ENCODE assay signal across 8 cellular contexts in genomic region chr20:20664795-20665194, GRCh38. TPM values are rescaled to one million over a fixed set of nuclear protein-coding genes. Genes with fewer than 3 reads are reported as not detected.
DNase-seq lines count a peak whose midpoint lies in the region; ATAC-seq and TF ChIP-seq lines count a peak whose summit lies in the region.

No MANE protein-coding gene starts in this region.

- no peaks in the 10 kb centered on the region for H3K27me3 ChIP-seq in neutrophil

- no peaks in the 10 kb centered on the region for H3K9me3 ChIP-seq in neutrophil

- H3K27ac ChIP-seq in neutrophil, result no peak overlapping the region

- TF ChIP-seq CTCF in neutrophil (IDR thresholded peaks at IDR 0.05), result peak; percentile 11

- DNase-seq in COR-L47 (lab: John Stamatoyannopoulos, UW) (peak; percentile 11), LHCN-M2 (ENCODE audit: low read depth) (peak; percentile 30), RPMI8226 (peak; percentile 39), fibroblast of gingiva (ENCODE audit: low read depth) (peak; percentile 11)
- DNase-seq in activated CD4-positive, alpha-beta T cell treated with anti-CD3 and anti-CD28 coated beads for 4 hours, result no peak

- ATAC-seq in GM19452 (IDR thresholded peaks at IDR 0.05; ENCODE audit: unreplicated experiment) (peak; percentile 52), HG03457 (IDR thresholded peaks at IDR 0.05; ENCODE audit: unreplicated experiment) (no peak)

- peaks cover 11% of the 10 kb centered on the region for H3K36me3 ChIP-seq in neutrophil

- no peak overlapping the region for H3K4me3 ChIP-seq in neutrophil (ENCODE audit: low read depth in 1 of 2, low read length in 1 of 2)

- H3K4me1 ChIP-seq in neutrophil (ENCODE audit: control insufficient read depth in 1 of 2, insufficient read depth in 1 of 2, low read depth in 1 of 2, low read length in 1 of 2), result peaks cover 7 to 26% of the 10 kb centered on the region in 2 experiments

RNA-seq across cellular contexts. Expression of gene RALGAPA2, which starts 47.6 kb away (rescaled TPM):
- total RNA-seq in LHCN-M2 (2014; rRNA removed), result 8.7 and 10.0 TPM in 2 replicates
- 1.7 TPM for polyA plus RNA-seq in LHCN-M2 (2012)

Comparison
In these comparisons a context has a peak if more than half of its experiments do, and no peak if none do; other contexts are left out.
1. DNase-seq: peak in COR-L47 (single experiment), LHCN-M2 (single experiment), RPMI8226 (single experiment) and fibroblast of gingiva (single experiment); none in activated CD4-positive, alpha-beta T cell treated with anti-CD3 and anti-CD28 coated beads for 4 hours (0 of 2).